10 cellular contexts compared by ENCODE assay signal in genomic region chr16:11093578-11094074, GRCh38.
A peak's percentile ranks its signal among the peaks of the same experiment; 100 is the strongest.
DNase-seq lines count a peak whose midpoint lies in the region; ATAC-seq and TF ChIP-seq lines count a peak whose summit lies in the region.
"Had no signal": no experiment of that assay in that cellular context is flagged by ENCODE, and none has a peak within 500 bp of the region (broad histone marks: within the 10 kb centered on the region; RNA-seq: fewer than 3 reads in every experiment).

No MANE protein-coding gene starts in this region.

- H3K4me2 ChIP-seq in MM.1S (ENCODE audit: low read depth, low read length), result peak overlapping the region; percentile 66

- no peak overlapping the region for H2AFZ ChIP-seq in MM.1S (ENCODE audit: low read length)

- no peaks in the 10 kb centered on the region for H3K79me2 ChIP-seq in MM.1S (ENCODE audit: low read length)

- no peaks in the 10 kb centered on the region for H3K9me2 ChIP-seq in MM.1S (replicated peaks; ENCODE audit: insufficient read depth, low read length)

- H3K36me3 Mint-ChIP-seq in stimulated activated effector memory CD8-positive, alpha-beta T cell treated with anti-CD3 and anti-CD28 coated beads, Interleukin-12 subunit alpha, Interleukin-12 subunit beta, amount 100 ng/mL, for 72 hours, result peaks cover 19% of the 10 kb centered on the region

- H3F3A ChIP-seq in MM.1S (ENCODE audit: insufficient read depth, low read length), result peaks cover 16% of the 10 kb centered on the region

- peak overlapping the region; percentile 60; the same call in 1 of the 2 replicates for H3K9ac ChIP-seq in MM.1S (ENCODE audit: low read length)

- peak overlapping the region; percentile 93 for H3K27ac Mint-ChIP-seq in stimulated activated effector memory CD8-positive, alpha-beta T cell treated with anti-CD3 and anti-CD28 coated beads, Interleukin-12 subunit alpha, Interleukin-12 subunit beta, amount 100 ng/mL, for 72 hours

- H3K9me3 ChIP-seq in MM.1S (replicated peaks; ENCODE audit: insufficient read depth, low read length), result no peaks in the 10 kb centered on the region
- H3K9me3 ChIP-seq: pancreas had no signal

- DNase-seq in activated CD4-positive, CD25-positive, alpha-beta regulatory T cell treated with anti-CD3 and anti-CD28 coated beads, Interleukin-2, amount 50 U/mL, for 72 hours, result peak; percentile 41
- no peak for DNase-seq in activated CD4-positive, CD25-positive, alpha-beta regulatory T cell (lab: John Stamatoyannopoulos, UW)
- DNase-seq in MM.1S (no peak), epithelial cell of prostate (ENCODE audit: low read depth, low spot score) (no peak), NCI-H1694 (lab: John Stamatoyannopoulos, UW) (no peak), superior temporal gyrus (ENCODE audit: extremely low spot score) (no peak), dedifferentiated amniotic fluid mesenchymal stem cell (ENCODE audit: extremely low spot score) (no peak)
- no peak for DNase-seq in stimulated activated effector memory CD8-positive, alpha-beta T cell treated with anti-CD3 and anti-CD28 coated beads, Interleukin-12 subunit alpha, Interleukin-12 subunit beta, amount 100 ng/mL, for 72 hours (ENCODE audit: low spot score in 2 of 2)
- DNase-seq: NCI-H1092 treated with DMSO at 0.1 percent for 48 hours had no signal

- no peak overlapping the region for H3K4me3 ChIP-seq in MM.1S (ENCODE audit: low read length)
- H3K4me3 ChIP-seq: pancreas had no signal

- peaks cover 25% of the 10 kb centered on the region for H3K4me1 ChIP-seq in MM.1S (ENCODE audit: low read length)

- no peaks in the 10 kb centered on the region for H3K36me3 ChIP-seq in MM.1S (replicated peaks; ENCODE audit: insufficient read depth, low read length)
- H3K36me3 ChIP-seq: pancreas had no signal

- H3K4me3 Mint-ChIP-seq in stimulated activated effector memory CD8-positive, alpha-beta T cell treated with anti-CD3 and anti-CD28 coated beads, Interleukin-12 subunit alpha, Interleukin-12 subunit beta, amount 100 ng/mL, for 72 hours, result peak overlapping the region; percentile 52

- H3K27ac ChIP-seq in MM.1S (ENCODE audit: low read length), result peak overlapping the region; percentile 90
- H3K27ac ChIP-seq in epithelial cell of prostate, result peak overlapping the region; percentile 49
- H3K27ac ChIP-seq: pancreas had no signal

- TF ChIP-seq CTCF in MM.1S (IDR thresholded peaks at IDR 0.05; ENCODE audit: low read length), result no peak

- no peaks in the 10 kb centered on the region for H3K27me3 ChIP-seq in MM.1S (replicated peaks; ENCODE audit: insufficient read depth, low read length)
- H3K27me3 ChIP-seq: pancreas had no signal

- ATAC-seq in stimulated activated effector memory CD8-positive, alpha-beta T cell treated with anti-CD3 and anti-CD28 coated beads, Interleukin-12 subunit alpha, Interleukin-12 subunit beta, amount 100 ng/mL, for 72 hours, result no peak

- H4K20me1 ChIP-seq in MM.1S (ENCODE audit: insufficient read depth, low read length), result no peaks in the 10 kb centered on the region

- H3K4me1 Mint-ChIP-seq in stimulated activated effector memory CD8-positive, alpha-beta T cell treated with anti-CD3 and anti-CD28 coated beads, Interleukin-12 subunit alpha, Interleukin-12 subunit beta, amount 100 ng/mL, for 72 hours, result peaks cover 42% of the 10 kb centered on the region

- no peaks in the 10 kb centered on the region for H3K9me3 Mint-ChIP-seq in stimulated activated effector memory CD8-positive, alpha-beta T cell treated with anti-CD3 and anti-CD28 coated beads, Interleukin-12 subunit alpha, Interleukin-12 subunit beta, amount 100 ng/mL, for 72 hours
